In genomic region chr9:33988219-33988890, GRCh38 we compare ENCODE assay signal across 8 cellular contexts.
DNase-seq lines count a peak whose midpoint lies in the region; ATAC-seq and TF ChIP-seq lines count a peak whose summit lies in the region.

No MANE protein-coding gene starts in this region.

- in situ Hi-C loops in GM13976 (cut with MboI; ENCODE audit: low sequenced_read_pairs, unreplicated experiment), result no loop called here

- intact Hi-C loops in esophagus muscularis mucosa (cut with DNase I), result no loop called here
- intact Hi-C loops in dorsolateral prefrontal cortex (cut with DNase I), result no loop called here

- H3K9me3 ChIP-seq in esophagus muscularis mucosa, result no peaks in the 10 kb centered on the region

- H3K4me3 ChIP-seq in esophagus muscularis mucosa (no peak overlapping the region), dorsolateral prefrontal cortex (no peak overlapping the region)

- H3K27ac ChIP-seq in esophagus muscularis mucosa (replicated peaks in 1 of 4), result no peak overlapping the region
- no peak overlapping the region for H3K27ac ChIP-seq in dorsolateral prefrontal cortex

- TF ChIP-seq POLR2A in esophagus muscularis mucosa (IDR thresholded peaks at IDR 0.05; ENCODE audit: low read depth), result no peak

- ATAC-seq in GM21381 (IDR thresholded peaks at IDR 0.05; ENCODE audit: unreplicated experiment), result peak; percentile 97
- ATAC-seq in HG03439 (IDR thresholded peaks at IDR 0.05; ENCODE audit: unreplicated experiment), result peak; percentile 96
- ATAC-seq in esophagus mucosa, result peak; percentile 57

- TF ChIP-seq EP300 in esophagus muscularis mucosa (IDR thresholded peaks at IDR 0.05), result no peak

- WGBS in esophagus muscularis mucosa, result 79% methylated on average over 5 of the region's 5 CpGs

- no peaks in the 10 kb centered on the region for H3K27me3 ChIP-seq in esophagus muscularis mucosa
- H3K27me3 ChIP-seq in dorsolateral prefrontal cortex, result no peaks in the 10 kb centered on the region

- DNase-seq in GM13976 (ENCODE audit: low spot score) (peak; percentile 76), NOMO-1 (lab: John Stamatoyannopoulos, UW; ENCODE audit: unreplicated experiment in 2 of 2) (no peak), esophagus muscularis mucosa (ENCODE audit: extremely low spot score) (no peak), dorsolateral prefrontal cortex (no peak)
- DNase-seq in effector CD8-positive, alpha-beta T cell (lab: John Stamatoyannopoulos, UW), result no peak

- H3K36me3 ChIP-seq in esophagus muscularis mucosa, result peaks cover 30 to 56% (median 38%) of the 10 kb centered on the region in 4 donors

- peaks cover 0 to 23% (median 16%) of the 10 kb centered on the region in 4 donors for H3K4me1 ChIP-seq in esophagus muscularis mucosa

- TF ChIP-seq CTCF in GM13976 (IDR thresholded peaks at IDR 0.05; ENCODE audit: borderline replicate concordance, control extremely low read depth, extremely low read depth, insufficient read depth, missing control alignments), result no peak
- no peak for TF ChIP-seq CTCF in esophagus muscularis mucosa (IDR thresholded peaks at IDR 0.05)
- TF ChIP-seq CTCF in dorsolateral prefrontal cortex (IDR thresholded peaks at IDR 0.05 in 54 of 56, conservative IDR thresholded peaks at IDR 0.05 in 2 of 56; ENCODE audit: low read depth in 1 of 56, partially characterized antibody in 56 of 56), result no peak
